Comparison of ENCODE assay signal across 24 cellular contexts in genomic region chr18:22841840-22842239, GRCh38.
DNase-seq lines count a peak whose midpoint lies in the region; ATAC-seq, FAIRE-seq and TF ChIP-seq lines count a peak whose summit lies in the region.
"Had no signal": no experiment of that assay in that cellular context is flagged by ENCODE, and none has a peak within 500 bp of the region (broad histone marks: within the 10 kb centered on the region; RNA-seq: fewer than 3 reads in every experiment).

No MANE protein-coding gene starts in this region.

- ATAC-seq in PC-3 (no peak), HG02642 (IDR thresholded peaks at IDR 0.05; ENCODE audit: poor library complexity, unreplicated experiment) (no peak), HepG2 (no peak)
- no peak for ATAC-seq in stimulated activated effector memory CD8-positive, alpha-beta T cell treated with anti-CD3 and anti-CD28 coated beads, Interleukin-12 subunit alpha, Interleukin-12 subunit beta, amount 100 ng/mL, for 72 hours
- ATAC-seq: CD8-positive, alpha-beta T cell; effector memory CD8-positive, alpha-beta T cell had no signal

- DNase-seq in EL (peak; percentile 8), PC-3 (peak; percentile 22), epithelial cell of prostate (ENCODE audit: low read depth, low spot score) (no peak), mesothelial cell of epicardium (ENCODE audit: low spot score in 2 of 2, unreplicated experiment in 2 of 2) (no peak), HepG2 (ENCODE audit: low spot score) (no peak)
- DNase-seq in stimulated activated effector memory CD8-positive, alpha-beta T cell treated with anti-CD3 and anti-CD28 coated beads, Interleukin-12 subunit alpha, Interleukin-12 subunit beta, amount 100 ng/mL, for 72 hours (ENCODE audit: low spot score in 2 of 2): no peak
- DNase-seq: activated CD4-positive, alpha-beta memory T cell treated with anti-CD3 and anti-CD28 coated beads for 36 hours; activated CD4-positive, CD25-positive, alpha-beta regulatory T cell; activated CD8-positive, alpha-beta memory T cell treated with anti-CD3 and anti-CD28 coated beads, Interleukin-2, amount 50 U/mL, for 48 hours; activated effector memory CD4-positive, alpha-beta T cell treated with Interleukin-2 at 50 U/mL for 16 hours; activated naive CD8-positive, alpha-beta T cell treated with anti-CD3 and anti-CD28 coated beads, Interleukin-2, amount 10 ng/mL, durations not matched to agents 7 days and 5 days; CD8-positive, alpha-beta T cell; effector memory CD8-positive, alpha-beta T cell; GOT3; kidney glomerular epithelial cell; MV-4-11; NCI-H774; SHP77 had no signal

- H3K27me3 ChIP-seq in PC-3 (ENCODE audit: low read length): no peaks in the 10 kb centered on the region
- peaks cover 0 to 4% of the 10 kb centered on the region in 2 experiments; a peak in 1 of 5 replicates for H3K27me3 ChIP-seq in HepG2 (ENCODE audit: control insufficient read depth in 1 of 2, insufficient read depth in 2 of 2, low read length in 2 of 2)
- H3K27me3 ChIP-seq: tibial nerve had no signal

- H4K20me1 ChIP-seq in PC-3 (ENCODE audit: low read length) (no peaks in the 10 kb centered on the region), HepG2 (ENCODE audit: insufficient read depth, low read length) (no peaks in the 10 kb centered on the region)

- no peak for TF ChIP-seq EP300 in HepG2 (IDR thresholded peaks at IDR 0.05; ENCODE audit: low read depth in 2 of 2, low read length in 2 of 2)
- no peak for TF ChIP-seq EP300 in HepG2 (CRISPR knock-in tag; IDR thresholded peaks at IDR 0.05; ENCODE audit: borderline replicate concordance)

- H3K9me3 ChIP-seq in PC-3 (ENCODE audit: low read length) (no peaks in the 10 kb centered on the region), HepG2 (ENCODE audit: low read length) (no peaks in the 10 kb centered on the region)
- H3K9me3 ChIP-seq: prostate gland, tibial nerve had no signal

- no peaks in the 10 kb centered on the region for H3K9me2 ChIP-seq in PC-3 (replicated peaks; ENCODE audit: low read length)

- no peak for TF ChIP-seq RAD21 in HepG2 (CRISPR knock-in tag; IDR thresholded peaks at IDR 0.05)

- H3K4me2 ChIP-seq in PC-3 (ENCODE audit: low read length) (no peak overlapping the region), HepG2 (ENCODE audit: low read depth, low read length) (no peak overlapping the region)
- H3K4me2 ChIP-seq: KMS-11 had no signal

- H3K79me2 ChIP-seq in PC-3 (ENCODE audit: low read length): no peaks in the 10 kb centered on the region
- no peaks in the 10 kb centered on the region for H3K79me2 ChIP-seq in HepG2 (ENCODE audit: insufficient read depth, low read length)

- BruUV-seq in PC-3 (replicated peaks; lab: Mats Ljungman, UMichigan) (no TSS peak), HepG2 (replicated peaks; lab: Mats Ljungman, UMichigan) (no TSS peak)

- H2AFZ ChIP-seq in PC-3 (ENCODE audit: low read length) (no peak overlapping the region), HepG2 (ENCODE audit: low read length) (no peak overlapping the region)

- intact Hi-C loops in PC-3 (cut with micrococcal nuclease) (no loop called here), HepG2 (cut with micrococcal nuclease; ENCODE audit: unreplicated experiment) (no loop called here)

- peaks cover 4% of the 10 kb centered on the region for H3F3A ChIP-seq in PC-3 (ENCODE audit: low read length, unreplicated experiment)

- CTCF ChIA-PET in PC-3 (lab: Charles Lee) (no interaction called here), HepG2 (lab: Yijun Ruan, JAX; ENCODE audit: low intra/inter-chr PET ratio, low total read pairs) (no interaction called here)

- no peak overlapping the region for H3K27ac ChIP-seq in PC-3 (ENCODE audit: low read length)
- H3K27ac ChIP-seq in epithelial cell of prostate: peak overlapping the region; percentile 36
- no peak overlapping the region for H3K27ac ChIP-seq in HepG2 (ENCODE audit: extremely low read length, insufficient read depth, low read length)
- H3K27ac ChIP-seq: coronary artery, KMS-11, prostate gland, tibial nerve had no signal

- H3K4me1 ChIP-seq in PC-3 (ENCODE audit: insufficient read depth, low read length): peaks cover 20% of the 10 kb centered on the region
- H3K4me1 ChIP-seq in HepG2 (ENCODE audit: insufficient read depth, low read length): no peaks in the 10 kb centered on the region
- H3K4me1 ChIP-seq: prostate gland, tibial nerve had no signal

- peak overlapping the region; percentile 17 for H3K27ac Mint-ChIP-seq in mesothelial cell of epicardium
- H3K27ac Mint-ChIP-seq in stimulated activated effector memory CD8-positive, alpha-beta T cell treated with anti-CD3 and anti-CD28 coated beads, Interleukin-12 subunit alpha, Interleukin-12 subunit beta, amount 100 ng/mL, for 72 hours: no peak overlapping the region
- H3K27ac Mint-ChIP-seq: activated CD4-positive, alpha-beta memory T cell treated with anti-CD3 and anti-CD28 coated beads for 36 hours; activated naive CD8-positive, alpha-beta T cell treated with anti-CD3 and anti-CD28 coated beads, Interleukin-2, amount 10 ng/mL, durations not matched to agents 7 days and 5 days; CD8-positive, alpha-beta T cell; effector memory CD8-positive, alpha-beta T cell had no signal

- WGBS in HepG2 (ENCODE audit: low lambda C conversion rate): 50% methylated on average over 2 of the region's 2 CpGs

- no peak for TF ChIP-seq POLR2A in HepG2 (IDR thresholded peaks at IDR 0.05; ENCODE audit: insufficient read depth in 1 of 2, low read depth in 2 of 2, low read length in 2 of 2)

- no peak for FAIRE-seq in HepG2 (lab: Jason Lieb, UNC)
- FAIRE-seq: HTR-8/SVneo had no signal

- no peaks in the 10 kb centered on the region for H3K27me3 Mint-ChIP-seq in mesothelial cell of epicardium (ENCODE audit: low read depth)
- H3K27me3 Mint-ChIP-seq: activated CD4-positive, alpha-beta memory T cell treated with anti-CD3 and anti-CD28 coated beads for 36 hours; activated naive CD8-positive, alpha-beta T cell treated with anti-CD3 and anti-CD28 coated beads, Interleukin-2, amount 10 ng/mL, durations not matched to agents 7 days and 5 days had no signal

- H3K4me1 Mint-ChIP-seq in mesothelial cell of epicardium: peaks cover 22% of the 10 kb centered on the region
- H3K4me1 Mint-ChIP-seq in stimulated activated effector memory CD8-positive, alpha-beta T cell treated with anti-CD3 and anti-CD28 coated beads, Interleukin-12 subunit alpha, Interleukin-12 subunit beta, amount 100 ng/mL, for 72 hours: no peaks in the 10 kb centered on the region
- H3K4me1 Mint-ChIP-seq: activated naive CD8-positive, alpha-beta T cell treated with anti-CD3 and anti-CD28 coated beads, Interleukin-2, amount 10 ng/mL, durations not matched to agents 7 days and 5 days had no signal

- no peaks in the 10 kb centered on the region for H3K9me3 Mint-ChIP-seq in mesothelial cell of epicardium
- H3K9me3 Mint-ChIP-seq in stimulated activated effector memory CD8-positive, alpha-beta T cell treated with anti-CD3 and anti-CD28 coated beads, Interleukin-12 subunit alpha, Interleukin-12 subunit beta, amount 100 ng/mL, for 72 hours: no peaks in the 10 kb centered on the region
- H3K9me3 Mint-ChIP-seq: activated CD4-positive, alpha-beta memory T cell treated with anti-CD3 and anti-CD28 coated beads for 36 hours; activated naive CD8-positive, alpha-beta T cell treated with anti-CD3 and anti-CD28 coated beads, Interleukin-2, amount 10 ng/mL, durations not matched to agents 7 days and 5 days; CD8-positive, alpha-beta T cell; effector memory CD8-positive, alpha-beta T cell had no signal

- in situ Hi-C loops in HepG2 (cut with HindIII; ENCODE audit: extremely low pct_ligation_motif_present, low pct_unique_long_range_greater_than_20kb): no loop called here

- H3K4me3 Mint-ChIP-seq in mesothelial cell of epicardium: no peak overlapping the region
- no peak overlapping the region for H3K4me3 Mint-ChIP-seq in stimulated activated effector memory CD8-positive, alpha-beta T cell treated with anti-CD3 and anti-CD28 coated beads, Interleukin-12 subunit alpha, Interleukin-12 subunit beta, amount 100 ng/mL, for 72 hours
- H3K4me3 Mint-ChIP-seq: activated CD4-positive, alpha-beta memory T cell treated with anti-CD3 and anti-CD28 coated beads for 36 hours; activated naive CD8-positive, alpha-beta T cell treated with anti-CD3 and anti-CD28 coated beads, Interleukin-2, amount 10 ng/mL, durations not matched to agents 7 days and 5 days; CD8-positive, alpha-beta T cell; effector memory CD8-positive, alpha-beta T cell had no signal

- H3K4me3 ChIP-seq in PC-3 (ENCODE audit: low read length) (no peak overlapping the region), HepG2 (replicated peaks in 1 of 3; ENCODE audit: insufficient read depth in 1 of 3, low read depth in 2 of 3, low read length in 3 of 3) (no peak overlapping the region)
- H3K4me3 ChIP-seq: coronary artery, prostate gland, tibial nerve had no signal

- H3K36me3 ChIP-seq in PC-3 (ENCODE audit: low read depth, low read length): no peaks in the 10 kb centered on the region
- H3K36me3 ChIP-seq in HepG2 (replicated peaks in 1 of 2; ENCODE audit: control insufficient read depth in 1 of 2, insufficient read depth in 2 of 2, low read length in 2 of 2): no peaks in the 10 kb centered on the region
- H3K36me3 ChIP-seq: prostate gland, tibial nerve had no signal

- H3K9ac ChIP-seq in PC-3 (ENCODE audit: low read length) (no peak overlapping the region), HepG2 (ENCODE audit: insufficient read depth, low read depth, low read length) (no peak overlapping the region)
- H3K9ac ChIP-seq: KMS-11 had no signal

- H3K36me3 Mint-ChIP-seq in mesothelial cell of epicardium: no peaks in the 10 kb centered on the region
- H3K36me3 Mint-ChIP-seq in stimulated activated effector memory CD8-positive, alpha-beta T cell treated with anti-CD3 and anti-CD28 coated beads, Interleukin-12 subunit alpha, Interleukin-12 subunit beta, amount 100 ng/mL, for 72 hours: no peaks in the 10 kb centered on the region
- H3K36me3 Mint-ChIP-seq: activated CD4-positive, alpha-beta memory T cell treated with anti-CD3 and anti-CD28 coated beads for 36 hours; activated naive CD8-positive, alpha-beta T cell treated with anti-CD3 and anti-CD28 coated beads, Interleukin-2, amount 10 ng/mL, durations not matched to agents 7 days and 5 days; CD8-positive, alpha-beta T cell had no signal

- POLR2A ChIA-PET in PC-3 (lab: Charles Lee; ENCODE audit: unreplicated experiment) (no interaction called here), HepG2 (lab: Yijun Ruan, JAX) (no interaction called here)

- no peak for TF ChIP-seq CTCF in PC-3 (conservative IDR thresholded peaks at IDR 0.05; ENCODE audit: low read depth, low read length)
- TF ChIP-seq CTCF in mesothelial cell of epicardium (IDR thresholded peaks at IDR 0.05; ENCODE audit: unreplicated experiment): no peak
- TF ChIP-seq CTCF in HepG2 (CRISPR knock-in tag; IDR thresholded peaks at IDR 0.05): no peak

TF ChIP-seq in HepG2, 621 proteins besides CTCF, POLR2A, EP300 and RAD21 (continues in another document):
- TF ChIP-seq ZNF724P (CRISPR knock-in tag; IDR thresholded peaks at IDR 0.05; ENCODE audit: borderline replicate concordance) (no peak), RNF2 (conservative IDR thresholded peaks at IDR 0.05; ENCODE audit: low read depth) (no peak), SYNCRIP (IDR thresholded peaks at IDR 0.05; ENCODE audit: insufficient read depth, low read depth, low read length) (no peak), U2AF1 (optimal IDR thresholded peaks at IDR 0.05; ENCODE audit: low read depth, low read length) (no peak), RFXANK (CRISPR knock-in tag; IDR thresholded peaks at IDR 0.05) (no peak), NFE2 (CRISPR knock-in tag; IDR thresholded peaks at IDR 0.05) (no peak), HMGA1 (CRISPR knock-in tag; conservative IDR thresholded peaks at IDR 0.05) (no peak)

Comparison
In these comparisons a context has a peak if more than half of its experiments do, and no peak if none do; other contexts are left out.
1. DNase-seq: peak in EL (single experiment) and PC-3 (single experiment); none in epithelial cell of prostate (single experiment), mesothelial cell of epicardium (0 of 2), stimulated activated effector memory CD8-positive, alpha-beta T cell treated with anti-CD3 and anti-CD28 coated beads, Interleukin-12 subunit alpha, Interleukin-12 subunit beta, amount 100 ng/mL, for 72 hours (0 of 2) and HepG2 (single experiment).